10 cellular contexts compared by ENCODE assay signal in genomic region chr10:73867871-73868631, GRCh38. TPM values are rescaled to one million over a fixed set of nuclear protein-coding genes. Genes with fewer than 3 reads are reported as not detected.
DNase-seq lines count a peak whose midpoint lies in the region; ATAC-seq and TF ChIP-seq lines count a peak whose summit lies in the region.
"Had no signal": no experiment of that assay in that cellular context is flagged by ENCODE, and none has a peak within 500 bp of the region (broad histone marks: within the 10 kb centered on the region; RNA-seq: fewer than 3 reads in every experiment).

No MANE protein-coding gene starts in this region.

- H3K27ac ChIP-seq in CD8-positive, alpha-beta T cell (ENCODE audit: low read depth, low read length), result peak overlapping the region; percentile 9
- H3K27ac ChIP-seq in sigmoid colon, result peak overlapping the region; percentile 84 to 94 (median 92)

- POLR2A ChIA-PET in CD8-positive, alpha-beta T cell (lab: Charles Lee), result interaction anchor here (1.3 to 1.5 kb wide), 2 partner anchors 9 to 11 kb away, joined by 4 read pairs; no protein-coding TSS in a partner anchor
- POLR2A ChIA-PET in activated B cell treated with CpG ODN at 0.5 μM for 24 hours (lab: Charles Lee), result no interaction called here

- H3K27ac Mint-ChIP-seq in CD8-positive, alpha-beta T cell, result peak overlapping the region; percentile 71
- peak overlapping the region; percentile 96 for H3K27ac Mint-ChIP-seq in activated B cell treated with CpG ODN at 0.5 μM for 24 hours

- peaks cover 96% of the 10 kb centered on the region for H3K4me1 Mint-ChIP-seq in CD8-positive, alpha-beta T cell (ENCODE audit: low read depth)
- H3K4me1 Mint-ChIP-seq in activated B cell treated with CpG ODN at 0.5 μM for 24 hours, result peaks cover 59% of the 10 kb centered on the region

- H3K36me3 ChIP-seq in CD8-positive, alpha-beta T cell (ENCODE audit: insufficient read depth, low read length), result peaks cover 3% of the 10 kb centered on the region
- H3K36me3 ChIP-seq in sigmoid colon, result peaks cover 0 to 47% (median 18%) of the 10 kb centered on the region in 4 donors

- no peak for TF ChIP-seq EP300 in sigmoid colon (IDR thresholded peaks at IDR 0.05)

- no peak overlapping the region for H3K4me3 ChIP-seq in CD8-positive, alpha-beta T cell (ENCODE audit: low read depth, low read length)
- peak overlapping the region in 1 of 4 donors; percentile 12 for H3K4me3 ChIP-seq in sigmoid colon

- 90 to 93% methylated on average over 11 of the region's 11 CpGs for WGBS in sigmoid colon, 2 donors

- no peaks in the 10 kb centered on the region for H3K27me3 Mint-ChIP-seq in CD8-positive, alpha-beta T cell (ENCODE audit: low read depth)
- H3K27me3 Mint-ChIP-seq in activated B cell treated with CpG ODN at 0.5 μM for 24 hours, result no peaks in the 10 kb centered on the region

- no peak for ATAC-seq in CD8-positive, alpha-beta T cell
- ATAC-seq in activated B cell treated with CpG ODN at 0.5 μM for 24 hours (ENCODE audit: low read depth) (no peak), Right ventricle myocardium superior (ENCODE audit: poor library complexity) (peak; percentile 82)

- no peak for DNase-seq in CD8-positive, alpha-beta T cell
- DNase-seq in activated B cell treated with CpG ODN at 0.5 μM for 24 hours, result no peak
- no peak for DNase-seq in Right ventricle myocardium superior
- no peak for DNase-seq in sigmoid colon
- DNase-seq in occipital lobe (lab: John Stamatoyannopoulos, UW), result no peak
- DNase-seq in GDM1 (lab: John Stamatoyannopoulos, UW), result no peak
- DNase-seq in NCI-H524 treated with DMSO at 0.1 percent for 48 hours (lab: John Stamatoyannopoulos, UW), result no peak
- DNase-seq in hepatic stellate cell (ENCODE audit: low spot score), result no peak
- DNase-seq: NCI-H2029, SW 1271 had no signal

- no peak overlapping the region for H3K4me3 Mint-ChIP-seq in CD8-positive, alpha-beta T cell
- H3K4me3 Mint-ChIP-seq in activated B cell treated with CpG ODN at 0.5 μM for 24 hours, result no peak overlapping the region

- H3K36me3 Mint-ChIP-seq in CD8-positive, alpha-beta T cell, result peaks cover 65% of the 10 kb centered on the region
- peaks cover 25% of the 10 kb centered on the region for H3K36me3 Mint-ChIP-seq in activated B cell treated with CpG ODN at 0.5 μM for 24 hours (ENCODE audit: low read depth)

- CTCF ChIA-PET in CD8-positive, alpha-beta T cell (lab: Charles Lee), result interaction anchor here (0.8 to 8.9 kb wide), 6 partner anchors 8 to 73 kb away, joined by 4 to 98 read pairs (median 7); no protein-coding TSS in a partner anchor
- CTCF ChIA-PET in activated B cell treated with CpG ODN at 0.5 μM for 24 hours (lab: Charles Lee), result interaction anchor here (0.7 kb wide), 1 partner anchor 11 kb away, joined by 3 read pairs; no protein-coding TSS in a partner anchor

- no peaks in the 10 kb centered on the region for H3K9me3 ChIP-seq in CD8-positive, alpha-beta T cell (ENCODE audit: low read length)
- H3K9me3 ChIP-seq in sigmoid colon, result no peaks in the 10 kb centered on the region

- no peak for TF ChIP-seq CTCF in CD8-positive, alpha-beta T cell (IDR thresholded peaks at IDR 0.05)
- TF ChIP-seq CTCF in activated B cell treated with CpG ODN at 0.5 μM for 24 hours (IDR thresholded peaks at IDR 0.05) (no peak), sigmoid colon (IDR thresholded peaks at IDR 0.05) (no peak)

- H3K9me3 Mint-ChIP-seq in CD8-positive, alpha-beta T cell, result no peaks in the 10 kb centered on the region
- no peaks in the 10 kb centered on the region for H3K9me3 Mint-ChIP-seq in activated B cell treated with CpG ODN at 0.5 μM for 24 hours

- no peak for TF ChIP-seq POLR2A in sigmoid colon (IDR thresholded peaks at IDR 0.05)

- no peaks in the 10 kb centered on the region for H3K27me3 ChIP-seq in CD8-positive, alpha-beta T cell (ENCODE audit: insufficient read depth, low read length)
- no peaks in the 10 kb centered on the region for H3K27me3 ChIP-seq in sigmoid colon

- peaks cover 92% of the 10 kb centered on the region for H3K4me1 ChIP-seq in CD8-positive, alpha-beta T cell (ENCODE audit: insufficient read depth, low read length)
- peaks cover 0 to 99% (median 99%) of the 10 kb centered on the region in 4 donors for H3K4me1 ChIP-seq in sigmoid colon

- intact Hi-C loops in CD8-positive, alpha-beta T cell (cut with DNase I, micrococcal nuclease), result no loop called here
- intact Hi-C loops in activated B cell treated with CpG ODN at 0.5 μM for 24 hours (cut with micrococcal nuclease), result no loop called here
- intact Hi-C loops in Right ventricle myocardium superior (cut with DNase I), result no loop called here
- intact Hi-C loops in sigmoid colon (cut with DNase I), result no loop called here

RNA-seq across cellular contexts. Expression of gene CAMK2G, which starts 6.3 kb away (rescaled TPM):
- 10 to 100 TPM; 28.4 to 28.9 TPM for total RNA-seq in CD8-positive, alpha-beta T cell
- total RNA-seq in activated B cell treated with CpG ODN at 0.5 μM for 24 hours (17.8 and 19.9 TPM in 2 replicates), Right ventricle myocardium superior (11.2 TPM), sigmoid colon (100 to 1,000 TPM; 153 to 221 (median 209) TPM), occipital lobe (64.1 TPM)
- polyA plus RNA-seq in sigmoid colon, result 10 to 100 TPM; 14.4 to 34.8 (median 17.6) TPM

RNA-seq across cellular contexts. Expression of gene PLAU, which starts 42.9 kb away (rescaled TPM):
- under 1 TPM in 1 of 2 experiments, not detected in 1; 0.11 TPM for total RNA-seq in CD8-positive, alpha-beta T cell
- 0.10 TPM in 1 of 2 replicates, not detected in the other for total RNA-seq in activated B cell treated with CpG ODN at 0.5 μM for 24 hours
- 7.5 TPM for total RNA-seq in Right ventricle myocardium superior
- total RNA-seq in sigmoid colon, result 1 to 10 TPM; 2.5 to 9.4 (median 3.7) TPM
- 10 to 100 TPM in 1 of 3 donors, 1 to 10 TPM in 2; 3.6 to 15.7 (median 9.9) TPM for polyA plus RNA-seq in sigmoid colon
- 0.94 TPM for total RNA-seq in occipital lobe

RNA-seq across cellular contexts. Expression of gene NDST2, which starts 56.7 kb away (rescaled TPM):
- 100 to 1,000 TPM; 152 to 154 TPM for total RNA-seq in CD8-positive, alpha-beta T cell
- total RNA-seq in activated B cell treated with CpG ODN at 0.5 μM for 24 hours, result 59.4 and 61.7 TPM in 2 replicates
- 10.4 TPM for total RNA-seq in Right ventricle myocardium superior
- total RNA-seq in sigmoid colon, result 10 to 100 TPM; 23.9 to 56.2 (median 28.3) TPM
- 10 to 100 TPM in 2 of 3 donors, 1 to 10 TPM in 1; 3.9 to 21.0 (median 17.0) TPM for polyA plus RNA-seq in sigmoid colon
- 8.1 TPM for total RNA-seq in occipital lobe
